In genomic region chr9:99000480-99001395, GRCh38 we compare ENCODE assay signal across 8 cellular contexts. TPM values are rescaled to one million over a fixed set of nuclear protein-coding genes. Genes with fewer than 3 reads are reported as not detected.
DNase-seq lines count a peak whose midpoint lies in the region; ATAC-seq and TF ChIP-seq lines count a peak whose summit lies in the region.

No MANE protein-coding gene starts in this region.

- H3K4me1 ChIP-seq in esophagus squamous epithelium (peaks cover 0 to 27% (median 10%) of the 10 kb centered on the region in 3 donors), neutrophil (ENCODE audit: control insufficient read depth in 1 of 2, insufficient read depth in 1 of 2, low read depth in 1 of 2, low read length in 1 of 2) (peaks cover 0 to 3% of the 10 kb centered on the region in 2 experiments)

- H3K9me3 ChIP-seq in esophagus squamous epithelium (no peaks in the 10 kb centered on the region), neutrophil (no peaks in the 10 kb centered on the region)

- TF ChIP-seq CTCF in esophagus squamous epithelium (IDR thresholded peaks at IDR 0.05) (peak in 5 of 6 experiments; percentile 52 to 75 (median 70)), neutrophil (IDR thresholded peaks at IDR 0.05) (peak; percentile 62)

- H3K27me3 ChIP-seq in esophagus squamous epithelium = peaks cover 0 to 6% (median 0%) of the 10 kb centered on the region in 4 donors
- H3K27me3 ChIP-seq in neutrophil = peaks cover 74% of the 10 kb centered on the region

- H3K27ac ChIP-seq in esophagus squamous epithelium (no peak overlapping the region), neutrophil (no peak overlapping the region)

- TF ChIP-seq POLR2A in esophagus squamous epithelium (IDR thresholded peaks at IDR 0.05) = no peak

- 61 to 66% methylated on average over 3 to 5 of the region's 5 CpGs for whole genome bisulfite sequencing in esophagus squamous epithelium, 2 donors

- intact Hi-C loops in esophagus squamous epithelium (cut with DNase I) = no loop called here

- H3K4me3 ChIP-seq in esophagus squamous epithelium (no peak overlapping the region), neutrophil (ENCODE audit: low read depth in 1 of 2, low read length in 1 of 2) (no peak overlapping the region)

- ATAC-seq in HG03175 (IDR thresholded peaks at IDR 0.05; ENCODE audit: unreplicated experiment) = peak; percentile 54
- ATAC-seq in GM21447 (IDR thresholded peaks at IDR 0.05; ENCODE audit: unreplicated experiment) = no peak
- ATAC-seq in GM18867 (IDR thresholded peaks at IDR 0.05; ENCODE audit: unreplicated experiment) = no peak

- DNase-seq in GM03348 (ENCODE audit: low spot score) (peak; percentile 73), NOMO-1 (lab: John Stamatoyannopoulos, UW; ENCODE audit: unreplicated experiment in 2 of 2) (peak; percentile 54 to 81), esophagus squamous epithelium (lab: John Stamatoyannopoulos, UW) (no peak)
- peak; percentile 66 for DNase-seq in activated CD8-positive, alpha-beta memory T cell treated with anti-CD3 and anti-CD28 coated beads, Interleukin-2, amount 50 U/mL, for 4 hours

- H3K36me3 ChIP-seq in esophagus squamous epithelium (peaks cover 0 to 21% (median 0%) of the 10 kb centered on the region in 3 donors), neutrophil (no peaks in the 10 kb centered on the region)

RNA-seq across cellular contexts. Expression of gene COL15A1, which starts 57.0 kb away (rescaled TPM):
- 10 to 100 TPM in 2 of 4 donors, 1 to 10 TPM in 2; 3.4 to 33.2 (median 9.7) TPM for total RNA-seq in esophagus squamous epithelium
